In genomic region chr13:85379433-85379832, GRCh38 we compare ENCODE assay signal across 17 cellular contexts.
DNase-seq lines count a peak whose midpoint lies in the region; ATAC-seq and TF ChIP-seq lines count a peak whose summit lies in the region.
"Had no signal": no experiment of that assay in that cellular context is flagged by ENCODE, and none has a peak within 500 bp of the region (broad histone marks: within the 10 kb centered on the region; RNA-seq: fewer than 3 reads in every experiment).

No MANE protein-coding gene starts in this region.

- CTCF ChIA-PET in Panc1 (lab: Charles Lee), result no interaction called here

- H3K9me2 ChIP-seq in GM23338 (ENCODE audit: insufficient read depth), result no peaks in the 10 kb centered on the region

- H3K27ac Mint-ChIP-seq in GM23338 (peak overlapping the region; percentile 8; the same call in 1 of the 2 replicates), mesothelial cell of epicardium (no peak overlapping the region)
- H3K27ac Mint-ChIP-seq: CD4-positive, alpha-beta T cell; stimulated activated naive CD8-positive, alpha-beta T cell treated with anti-CD3 and anti-CD28 coated beads, Interleukin-15, amount 100 ng/mL, for 72 hours had no signal

- H3K27me3 ChIP-seq in BLaER1 treated with 17β-estradiol and CSF1 and Interleukin-3, amounts not matched to agents 10 nM and 100 nM, result no peaks in the 10 kb centered on the region
- H3K27me3 ChIP-seq in GM23338 (ENCODE audit: insufficient read depth), result no peaks in the 10 kb centered on the region
- no peaks in the 10 kb centered on the region for H3K27me3 ChIP-seq in Panc1 (ENCODE audit: control insufficient read depth, insufficient read depth, low read length)
- no peaks in the 10 kb centered on the region for H3K27me3 ChIP-seq in fibroblast of lung (ENCODE audit: control insufficient read depth, insufficient read depth, low read length)

- H3K27me3 Mint-ChIP-seq in GM23338 (ENCODE audit: insufficient read depth, low read depth, poor library complexity) (no peaks in the 10 kb centered on the region), mesothelial cell of epicardium (ENCODE audit: low read depth) (no peaks in the 10 kb centered on the region)
- H3K27me3 Mint-ChIP-seq: CD4-positive, alpha-beta T cell; stimulated activated naive CD8-positive, alpha-beta T cell treated with anti-CD3 and anti-CD28 coated beads, Interleukin-15, amount 100 ng/mL, for 72 hours had no signal

- DNase-seq in GM23338 (ENCODE audit: low spot score), result no peak
- DNase-seq in Panc1 (ENCODE audit: low read depth, low spot score), result no peak
- no peak for DNase-seq in fibroblast of lung (ENCODE audit: low read depth in 2 of 2)
- DNase-seq in mesothelial cell of epicardium (ENCODE audit: low spot score in 2 of 2, unreplicated experiment in 2 of 2), result no peak
- DNase-seq: CD4-positive, alpha-beta T cell; dorsolateral prefrontal cortex; hypothalamus; left cardiac atrium; NCI-H187; NCI-H524 treated with DMSO at 0.1 percent for 48 hours; stimulated activated naive CD8-positive, alpha-beta T cell treated with anti-CD3 and anti-CD28 coated beads, Interleukin-15, amount 100 ng/mL, for 72 hours; T-helper 9 cell had no signal

- H3K36me3 Mint-ChIP-seq in GM23338 (ENCODE audit: low read depth) (no peaks in the 10 kb centered on the region), mesothelial cell of epicardium (no peaks in the 10 kb centered on the region)

- peak overlapping the region in 2 of 10 experiments; percentile 5 to 22; a peak in 3 of 20 replicates for H3K4me3 ChIP-seq in BLaER1 treated with 17β-estradiol and CSF1 and Interleukin-3, amounts not matched to agents 10 nM and 100 nM
- H3K4me3 ChIP-seq in GM23338 (no peak overlapping the region), Panc1 (ENCODE audit: low read depth in 2 of 2, low read length in 2 of 2) (peak overlapping the region; percentile 9 to 34; a peak in 3 of 4 replicates), fibroblast of lung (replicated peaks in 1 of 4; ENCODE audit: control extremely low read depth in 1 of 4, insufficient read depth in 1 of 4, low read depth in 3 of 4, low read length in 4 of 4) (peak overlapping the region in 3 of 4 experiments; percentile 6 to 31 (median 15))
- H3K4me3 ChIP-seq: dorsolateral prefrontal cortex, K562 had no signal

- ATAC-seq in GM23338 (no peak), Panc1 (no peak), HG03378 (IDR thresholded peaks at IDR 0.05; ENCODE audit: unreplicated experiment) (no peak), HG03457 (IDR thresholded peaks at IDR 0.05; ENCODE audit: unreplicated experiment) (no peak)
- ATAC-seq: HCT116; K562; left cardiac atrium; stimulated activated naive CD8-positive, alpha-beta T cell treated with anti-CD3 and anti-CD28 coated beads, Interleukin-15, amount 100 ng/mL, for 72 hours had no signal

- no peak for TF ChIP-seq CTCF in GM23338 (conservative IDR thresholded peaks at IDR 0.05; ENCODE audit: low read depth in 2 of 2)
- TF ChIP-seq CTCF in Panc1 (IDR thresholded peaks at IDR 0.05), result no peak
- TF ChIP-seq CTCF in fibroblast of lung (conservative IDR thresholded peaks at IDR 0.05 in 1 of 2, IDR thresholded peaks at IDR 0.05 in 1 of 2; ENCODE audit: low read depth in 1 of 2, low read length in 2 of 2), result no peak
- TF ChIP-seq CTCF in mesothelial cell of epicardium (IDR thresholded peaks at IDR 0.05; ENCODE audit: unreplicated experiment), result no peak

- no peaks in the 10 kb centered on the region for H3K79me2 ChIP-seq in GM23338 (replicated peaks; ENCODE audit: insufficient read depth)
- no peaks in the 10 kb centered on the region for H3K79me2 ChIP-seq in fibroblast of lung (ENCODE audit: control insufficient read depth, insufficient read depth, low read length)

- intact Hi-C loops in Panc1 (cut with micrococcal nuclease; ENCODE audit: unreplicated experiment), result no loop called here

- H3K9me3 Mint-ChIP-seq in GM23338 (no peaks in the 10 kb centered on the region), mesothelial cell of epicardium (no peaks in the 10 kb centered on the region)
- H3K9me3 Mint-ChIP-seq: CD4-positive, alpha-beta T cell; stimulated activated naive CD8-positive, alpha-beta T cell treated with anti-CD3 and anti-CD28 coated beads, Interleukin-15, amount 100 ng/mL, for 72 hours had no signal

- H3K4me3 Mint-ChIP-seq in GM23338 (no peak overlapping the region), mesothelial cell of epicardium (no peak overlapping the region)
- H3K4me3 Mint-ChIP-seq: CD4-positive, alpha-beta T cell; stimulated activated naive CD8-positive, alpha-beta T cell treated with anti-CD3 and anti-CD28 coated beads, Interleukin-15, amount 100 ng/mL, for 72 hours had no signal

- BruUV-seq in Panc1 (replicated peaks; lab: Mats Ljungman, UMichigan), result no TSS peak

- peak overlapping the region; percentile 47; the same call in 1 of the 2 replicates for H2AFZ ChIP-seq in GM23338
- H2AFZ ChIP-seq in fibroblast of lung (ENCODE audit: low read length), result peak overlapping the region; percentile 68

- in situ Hi-C loops in Panc1 (cut with HindIII; ENCODE audit: low pct_unique_long_range_greater_than_20kb, low sequenced_read_pairs), result no loop called here

- no peaks in the 10 kb centered on the region for H3F3A ChIP-seq in GM23338 (replicated peaks; ENCODE audit: low read depth)

- POLR2A ChIA-PET in Panc1 (lab: Charles Lee), result no interaction called here

- H3K27ac ChIP-seq in BLaER1 treated with 17β-estradiol and CSF1 and Interleukin-3, amounts not matched to agents 10 nM and 100 nM, result peak overlapping the region in 9 of 11 experiments; percentile 12 to 50 (median 31); a peak in 13 of 22 replicates
- no peak overlapping the region for H3K27ac ChIP-seq in GM23338 (ENCODE audit: low read depth)
- H3K27ac ChIP-seq in Panc1 (ENCODE audit: low read length), result peak overlapping the region; percentile 48; the same call in 1 of the 2 replicates
- H3K27ac ChIP-seq in fibroblast of lung (ENCODE audit: insufficient read depth, low read length), result no peak overlapping the region
- H3K27ac ChIP-seq: dorsolateral prefrontal cortex had no signal

- H3K4me1 ChIP-seq in BLaER1 treated with 17β-estradiol and CSF1 and Interleukin-3, amounts not matched to agents 10 nM and 100 nM, result peaks cover 17 to 53% (median 28%) of the 10 kb centered on the region in 10 experiments
- H3K4me1 ChIP-seq in GM23338 (ENCODE audit: insufficient read depth) (no peaks in the 10 kb centered on the region), Panc1 (ENCODE audit: control insufficient read depth, insufficient read depth, low read length) (no peaks in the 10 kb centered on the region), fibroblast of lung (ENCODE audit: control insufficient read depth, extremely low read depth, insufficient read depth, low read length) (no peaks in the 10 kb centered on the region)

- peak overlapping the region; percentile 31 to 78 (median 52) for H3K4me2 ChIP-seq in BLaER1 treated with 17β-estradiol and CSF1 and Interleukin-3, amounts not matched to agents 10 nM and 100 nM
- H3K4me2 ChIP-seq in GM23338, result no peak overlapping the region
- peak overlapping the region; percentile 39 for H3K4me2 ChIP-seq in fibroblast of lung (ENCODE audit: extremely low read depth, insufficient read depth, low read length)

- peak overlapping the region in 3 of 11 experiments; percentile 12 to 24 (median 20); a peak in 2 of 22 replicates for H3K9ac ChIP-seq in BLaER1 treated with 17β-estradiol and CSF1 and Interleukin-3, amounts not matched to agents 10 nM and 100 nM
- H3K9ac ChIP-seq in fibroblast of lung (ENCODE audit: insufficient read depth, low read length), result no peak overlapping the region

- peaks cover 0 to 19% (median 4%) of the 10 kb centered on the region in 11 experiments; a peak in 11 of 22 replicates for H3K9me3 ChIP-seq in BLaER1 treated with 17β-estradiol and CSF1 and Interleukin-3, amounts not matched to agents 10 nM and 100 nM (replicated peaks in 1 of 11)
- H3K9me3 ChIP-seq in Panc1 (ENCODE audit: control insufficient read depth, insufficient read depth, low read depth, low read length) (no peaks in the 10 kb centered on the region), fibroblast of lung (ENCODE audit: control insufficient read depth, insufficient read depth, low read depth, low read length) (no peaks in the 10 kb centered on the region)

- H3K4me1 Mint-ChIP-seq in GM23338, result no peaks in the 10 kb centered on the region
- H3K4me1 Mint-ChIP-seq in mesothelial cell of epicardium, result peaks cover 5% of the 10 kb centered on the region
- H3K4me1 Mint-ChIP-seq: stimulated activated naive CD8-positive, alpha-beta T cell treated with anti-CD3 and anti-CD28 coated beads, Interleukin-15, amount 100 ng/mL, for 72 hours had no signal

- H3K36me3 ChIP-seq in BLaER1 treated with 17β-estradiol and CSF1 and Interleukin-3, amounts not matched to agents 10 nM and 100 nM, result no peaks in the 10 kb centered on the region
- H3K36me3 ChIP-seq in GM23338 (ENCODE audit: insufficient read depth), result no peaks in the 10 kb centered on the region
- no peaks in the 10 kb centered on the region for H3K36me3 ChIP-seq in Panc1 (ENCODE audit: control insufficient read depth, insufficient read depth, low read length)
- H3K36me3 ChIP-seq in fibroblast of lung (ENCODE audit: control insufficient read depth, insufficient read depth, low read length), result no peaks in the 10 kb centered on the region

- H4K20me1 ChIP-seq in BLaER1 treated with 17β-estradiol and CSF1 and Interleukin-3, amounts not matched to agents 10 nM and 100 nM, result no peaks in the 10 kb centered on the region
- H4K20me1 ChIP-seq in GM23338 (replicated peaks; ENCODE audit: insufficient read depth), result no peaks in the 10 kb centered on the region
- no peaks in the 10 kb centered on the region for H4K20me1 ChIP-seq in fibroblast of lung (ENCODE audit: control insufficient read depth, extremely low read depth, insufficient read depth, low read length)

TF ChIP-seq in GM23338, 12 proteins besides CTCF, POLR2A, EP300 and RAD21:
- TF ChIP-seq JUNB (IDR thresholded peaks at IDR 0.05; ENCODE audit: unreplicated experiment) (no peak), POLR2AphosphoS5 (IDR thresholded peaks at IDR 0.05; ENCODE audit: low read depth) (no peak), ZNF114 (CRISPR knock-in tag; IDR thresholded peaks at IDR 0.05) (no peak)

Comparison
In these comparisons a context has a peak if more than half of its experiments do, and no peak if none do; other contexts are left out.
1. H3K27ac ChIP-seq: peak in BLaER1 treated with 17β-estradiol and CSF1 and Interleukin-3, amounts not matched to agents 10 nM and 100 nM (9 of 11) and Panc1 (single experiment); none in GM23338 (single experiment) and fibroblast of lung (single experiment).